1 cellular context compared by ENCODE assay signal in genomic region chr6:135321012-135321621, GRCh38.
A peak's percentile ranks its signal among the peaks of the same experiment; 100 is the strongest.
TF ChIP-seq lines count a peak whose summit lies in the region.

No MANE protein-coding gene starts in this region.

TF ChIP-seq in K562, 482 proteins besides CTCF, POLR2A, EP300 and RAD21 (continued from another document and continues in another):
- TF ChIP-seq POLR2AphosphoS2 (IDR thresholded peaks at IDR 0.05; ENCODE audit: low read length) (no peak), GATAD2A (IDR thresholded peaks at IDR 0.05) (peak; percentile 71; the same call in 1 of the 2 replicates), CCAR2 (IDR thresholded peaks at IDR 0.05; ENCODE audit: low read depth, low read length) (no peak), JUND (IDR thresholded peaks at IDR 0.05; ENCODE audit: borderline replicate concordance, low read depth, low read length) (peak; percentile 25; the same call in 1 of the 2 replicates), JUND (tag; IDR thresholded peaks at IDR 0.05; ENCODE audit: borderline replicate concordance, low read depth, low read length) (peak; percentile 72; the same call in 1 of the 3 replicates), ZNF77 (CRISPR knock-in tag; IDR thresholded peaks at IDR 0.05) (no peak), RBM17 (IDR thresholded peaks at IDR 0.05; ENCODE audit: borderline replicate concordance, low read depth, low read length) (no peak), ZFP91 (CRISPR knock-in tag; IDR thresholded peaks at IDR 0.05) (no peak), KAT8 (IDR thresholded peaks at IDR 0.05; ENCODE audit: low read depth) (no peak), SMARCC2 (IDR thresholded peaks at IDR 0.05; ENCODE audit: low read depth) (peak; percentile 69; the same call in 1 of the 2 replicates), YY1 (IDR thresholded peaks at IDR 0.05; ENCODE audit: borderline replicate concordance in 1 of 3, control insufficient read depth in 1 of 3, extremely low read depth in 1 of 3, insufficient read depth in 3 of 3, insufficient read length in 1 of 3, insufficient replicate concordance in 2 of 3, low read depth in 1 of 3, low read length in 2 of 3) (peak in 1 of 3 experiments; percentile 13), ZNF146 (CRISPR knock-in tag; IDR thresholded peaks at IDR 0.05; ENCODE audit: unreplicated experiment) (no peak), CGGBP1 (CRISPR knock-in tag; IDR thresholded peaks at IDR 0.05) (no peak), FOXA3 (CRISPR knock-in tag; conservative IDR thresholded peaks at IDR 0.05 in 1 of 2, IDR thresholded peaks at IDR 0.05 in 1 of 2) (no peak), PPARD (CRISPR knock-in tag; IDR thresholded peaks at IDR 0.05) (no peak), MEF2D (tag; conservative IDR thresholded peaks at IDR 0.05; ENCODE audit: low read depth) (no peak; the same call in 1 of the 2 replicates), PML (IDR thresholded peaks at IDR 0.05; ENCODE audit: low read length) (peak; percentile 90), CXXC5 (CRISPR knock-in tag; IDR thresholded peaks at IDR 0.05) (peak; percentile 80), GTF2B (IDR thresholded peaks at IDR 0.05; ENCODE audit: extremely low read depth, insufficient read length) (no peak), ZFP30 (CRISPR knock-in tag; IDR thresholded peaks at IDR 0.05; ENCODE audit: borderline replicate concordance) (no peak), NFIX (CRISPR knock-in tag; IDR thresholded peaks at IDR 0.05; ENCODE audit: low read depth) (no peak), POLR2H (tag; IDR thresholded peaks at IDR 0.05; ENCODE audit: low read depth) (no peak), NCOA6 (IDR thresholded peaks at IDR 0.05) (no peak), ELF2 (CRISPR knock-in tag; IDR thresholded peaks at IDR 0.05) (0 out of 2 replicates have a peak, but pooled peaks have one; percentile 29), SMAD4 (CRISPR knock-in tag; conservative IDR thresholded peaks at IDR 0.05) (peak; percentile 69; the same call in 1 of the 2 replicates), NFE2 (IDR thresholded peaks at IDR 0.05; ENCODE audit: low read depth) (no peak), ZBED1 (IDR thresholded peaks at IDR 0.05) (0 out of 2 replicates have a peak, but pooled peaks have one; percentile 29), PHF8 (IDR thresholded peaks at IDR 0.05; ENCODE audit: borderline replicate concordance, low read length) (no peak), NCOR1 (IDR thresholded peaks at IDR 0.05) (peak; percentile 92), ZNF175 (CRISPR knock-in tag; IDR thresholded peaks at IDR 0.05; ENCODE audit: low read depth) (no peak), RNF2 (IDR thresholded peaks at IDR 0.05) (peak; percentile 90), SREBF1 (IDR thresholded peaks at IDR 0.05; ENCODE audit: borderline replicate concordance, low read depth, low read length) (no peak), XRCC4 (IDR thresholded peaks at IDR 0.05; ENCODE audit: extremely low read depth, insufficient read depth, insufficient read length) (no peak), ZNF589 (CRISPR knock-in tag; IDR thresholded peaks at IDR 0.05; ENCODE audit: low read depth) (no peak), EGR1 (conservative IDR thresholded peaks at IDR 0.05) (no peak), SIN3B (IDR thresholded peaks at IDR 0.05; ENCODE audit: low read depth) (no peak), ETV6 (IDR thresholded peaks at IDR 0.05; ENCODE audit: borderline replicate concordance in 1 of 2, low read depth in 2 of 2, low read length in 1 of 2) (peak in 1 of 2 experiments; percentile 60; a peak in 1 of 4 replicates), ETV6 (CRISPR knock-in tag; IDR thresholded peaks at IDR 0.05; ENCODE audit: borderline replicate concordance) (no peak), ESRRB (CRISPR knock-in tag; IDR thresholded peaks at IDR 0.05; ENCODE audit: borderline replicate concordance) (no peak), ZNF239 (CRISPR knock-in tag; IDR thresholded peaks at IDR 0.05) (no peak; the same call in 1 of the 2 replicates), MCM5 (IDR thresholded peaks at IDR 0.05; ENCODE audit: low read depth) (no peak), ARHGAP35 (IDR thresholded peaks at IDR 0.05; ENCODE audit: partially characterized antibody) (no peak), ZNF707 (CRISPR knock-in tag; conservative IDR thresholded peaks at IDR 0.05) (no peak), HCFC1 (IDR thresholded peaks at IDR 0.05; ENCODE audit: low read depth, low read length) (no peak), SRSF7 (optimal IDR thresholded peaks at IDR 0.05; ENCODE audit: low read depth, low read length) (no peak), ZSCAN29 (IDR thresholded peaks at IDR 0.05) (no peak), MED1 (CRISPR knock-in tag; IDR thresholded peaks at IDR 0.05; ENCODE audit: borderline replicate concordance) (no peak), DPF2 (IDR thresholded peaks at IDR 0.05) (peak; percentile 90), ZKSCAN1 (IDR thresholded peaks at IDR 0.05; ENCODE audit: low read depth, low read length) (no peak), TCF3 (CRISPR knock-in tag; IDR thresholded peaks at IDR 0.05) (peak; percentile 92), CSDE1 (IDR thresholded peaks at IDR 0.05) (no peak), EP400 (IDR thresholded peaks at IDR 0.05) (peak; percentile 37; the same call in 1 of the 2 replicates), TFAM (CRISPR knock-in tag; conservative IDR thresholded peaks at IDR 0.05) (no peak), ZNF695 (CRISPR knock-in tag; IDR thresholded peaks at IDR 0.05) (no peak), ELK1 (CRISPR knock-in tag; IDR thresholded peaks at IDR 0.05) (no peak), ZNF12 (CRISPR knock-in tag; IDR thresholded peaks at IDR 0.05) (no peak), TRIM24 (IDR thresholded peaks at IDR 0.05) (peak; percentile 58 to 80), ZNF212 (CRISPR knock-in tag; IDR thresholded peaks at IDR 0.05) (no peak), ETV1 (tag; conservative IDR thresholded peaks at IDR 0.05; ENCODE audit: low read depth) (peak; percentile 78), EZH2 (IDR thresholded peaks at IDR 0.05; ENCODE audit: borderline replicate concordance, low read depth, low read length) (no peak), GTF2A2 (tag; IDR thresholded peaks at IDR 0.05) (no peak), ZBTB17 (CRISPR knock-in tag; IDR thresholded peaks at IDR 0.05) (no peak), ZNF3 (CRISPR knock-in tag; IDR thresholded peaks at IDR 0.05) (no peak), NEUROD1 (IDR thresholded peaks at IDR 0.05; ENCODE audit: borderline replicate concordance, low read depth, low read length, partially characterized antibody) (peak; percentile 70), ZNF512 (tag; IDR thresholded peaks at IDR 0.05) (0 out of 2 replicates have a peak, but pooled peaks have one; percentile 9), GATAD2B (IDR thresholded peaks at IDR 0.05; ENCODE audit: borderline replicate concordance) (no peak; the same call in 1 of the 2 replicates), SMARCE1 (IDR thresholded peaks at IDR 0.05) (peak; percentile 83; the same call in 1 of the 2 replicates), SOX6 (IDR thresholded peaks at IDR 0.05) (peak; percentile 84)
- TF ChIP-seq, protein P1, sequence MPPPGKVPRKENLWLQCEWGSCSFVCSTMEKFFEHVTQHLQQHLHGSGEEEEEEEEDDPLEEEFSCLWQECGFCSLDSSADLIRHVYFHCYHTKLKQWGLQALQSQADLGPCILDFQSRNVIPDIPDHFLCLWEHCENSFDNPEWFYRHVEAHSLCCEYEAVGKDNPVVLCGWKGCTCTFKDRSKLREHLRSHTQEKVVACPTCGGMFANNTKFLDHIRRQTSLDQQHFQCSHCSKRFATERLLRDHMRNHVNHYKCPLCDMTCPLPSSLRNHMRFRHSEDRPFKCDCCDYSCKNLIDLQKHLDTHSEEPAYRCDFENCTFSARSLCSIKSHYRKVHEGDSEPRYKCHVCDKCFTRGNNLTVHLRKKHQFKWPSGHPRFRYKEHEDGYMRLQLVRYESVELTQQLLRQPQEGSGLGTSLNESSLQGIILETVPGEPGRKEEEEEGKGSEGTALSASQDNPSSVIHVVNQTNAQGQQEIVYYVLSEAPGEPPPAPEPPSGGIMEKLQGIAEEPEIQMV (tag; conservative IDR thresholded peaks at IDR 0.05; ENCODE audit: low read depth): no peak
- TF ChIP-seq, protein P2, sequence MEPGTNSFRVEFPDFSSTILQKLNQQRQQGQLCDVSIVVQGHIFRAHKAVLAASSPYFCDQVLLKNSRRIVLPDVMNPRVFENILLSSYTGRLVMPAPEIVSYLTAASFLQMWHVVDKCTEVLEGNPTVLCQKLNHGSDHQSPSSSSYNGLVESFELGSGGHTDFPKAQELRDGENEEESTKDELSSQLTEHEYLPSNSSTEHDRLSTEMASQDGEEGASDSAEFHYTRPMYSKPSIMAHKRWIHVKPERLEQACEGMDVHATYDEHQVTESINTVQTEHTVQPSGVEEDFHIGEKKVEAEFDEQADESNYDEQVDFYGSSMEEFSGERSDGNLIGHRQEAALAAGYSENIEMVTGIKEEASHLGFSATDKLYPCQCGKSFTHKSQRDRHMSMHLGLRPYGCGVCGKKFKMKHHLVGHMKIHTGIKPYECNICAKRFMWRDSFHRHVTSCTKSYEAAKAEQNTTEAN (CRISPR knock-in tag; IDR thresholded peaks at IDR 0.05): no peak
- TF ChIP-seq, protein P3, sequence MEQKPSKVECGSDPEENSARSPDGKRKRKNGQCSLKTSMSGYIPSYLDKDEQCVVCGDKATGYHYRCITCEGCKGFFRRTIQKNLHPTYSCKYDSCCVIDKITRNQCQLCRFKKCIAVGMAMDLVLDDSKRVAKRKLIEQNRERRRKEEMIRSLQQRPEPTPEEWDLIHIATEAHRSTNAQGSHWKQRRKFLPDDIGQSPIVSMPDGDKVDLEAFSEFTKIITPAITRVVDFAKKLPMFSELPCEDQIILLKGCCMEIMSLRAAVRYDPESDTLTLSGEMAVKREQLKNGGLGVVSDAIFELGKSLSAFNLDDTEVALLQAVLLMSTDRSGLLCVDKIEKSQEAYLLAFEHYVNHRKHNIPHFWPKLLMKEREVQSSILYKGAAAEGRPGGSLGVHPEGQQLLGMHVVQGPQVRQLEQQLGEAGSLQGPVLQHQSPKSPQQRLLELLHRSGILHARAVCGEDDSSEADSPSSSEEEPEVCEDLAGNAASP (IDR thresholded peaks at IDR 0.05): no peak
- TF ChIP-seq, protein P4, sequence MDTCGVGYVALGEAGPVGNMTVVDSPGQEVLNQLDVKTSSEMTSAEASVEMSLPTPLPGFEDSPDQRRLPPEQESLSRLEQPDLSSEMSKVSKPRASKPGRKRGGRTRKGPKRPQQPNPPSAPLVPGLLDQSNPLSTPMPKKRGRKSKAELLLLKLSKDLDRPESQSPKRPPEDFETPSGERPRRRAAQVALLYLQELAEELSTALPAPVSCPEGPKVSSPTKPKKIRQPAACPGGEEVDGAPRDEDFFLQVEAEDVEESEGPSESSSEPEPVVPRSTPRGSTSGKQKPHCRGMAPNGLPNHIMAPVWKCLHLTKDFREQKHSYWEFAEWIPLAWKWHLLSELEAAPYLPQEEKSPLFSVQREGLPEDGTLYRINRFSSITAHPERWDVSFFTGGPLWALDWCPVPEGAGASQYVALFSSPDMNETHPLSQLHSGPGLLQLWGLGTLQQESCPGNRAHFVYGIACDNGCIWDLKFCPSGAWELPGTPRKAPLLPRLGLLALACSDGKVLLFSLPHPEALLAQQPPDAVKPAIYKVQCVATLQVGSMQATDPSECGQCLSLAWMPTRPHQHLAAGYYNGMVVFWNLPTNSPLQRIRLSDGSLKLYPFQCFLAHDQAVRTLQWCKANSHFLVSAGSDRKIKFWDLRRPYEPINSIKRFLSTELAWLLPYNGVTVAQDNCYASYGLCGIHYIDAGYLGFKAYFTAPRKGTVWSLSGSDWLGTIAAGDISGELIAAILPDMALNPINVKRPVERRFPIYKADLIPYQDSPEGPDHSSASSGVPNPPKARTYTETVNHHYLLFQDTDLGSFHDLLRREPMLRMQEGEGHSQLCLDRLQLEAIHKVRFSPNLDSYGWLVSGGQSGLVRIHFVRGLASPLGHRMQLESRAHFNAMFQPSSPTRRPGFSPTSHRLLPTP (IDR thresholded peaks at IDR 0.05; ENCODE audit: borderline replicate concordance, extremely low read depth, insufficient read length): no peak
